Comparison of ENCODE assay signal across 1 cellular context in genomic region chr5:91280942-91281269, GRCh38.
TF ChIP-seq lines count a peak whose summit lies in the region.

No MANE protein-coding gene starts in this region.

TF ChIP-seq in HEK293, 187 proteins besides CTCF, POLR2A, EP300 and RAD21 (continued from another document):
- no peak for TF ChIP-seq ZNF692 (tag by site-specific recombination; IDR thresholded peaks at IDR 0.05)
- TF ChIP-seq, protein P1, sequence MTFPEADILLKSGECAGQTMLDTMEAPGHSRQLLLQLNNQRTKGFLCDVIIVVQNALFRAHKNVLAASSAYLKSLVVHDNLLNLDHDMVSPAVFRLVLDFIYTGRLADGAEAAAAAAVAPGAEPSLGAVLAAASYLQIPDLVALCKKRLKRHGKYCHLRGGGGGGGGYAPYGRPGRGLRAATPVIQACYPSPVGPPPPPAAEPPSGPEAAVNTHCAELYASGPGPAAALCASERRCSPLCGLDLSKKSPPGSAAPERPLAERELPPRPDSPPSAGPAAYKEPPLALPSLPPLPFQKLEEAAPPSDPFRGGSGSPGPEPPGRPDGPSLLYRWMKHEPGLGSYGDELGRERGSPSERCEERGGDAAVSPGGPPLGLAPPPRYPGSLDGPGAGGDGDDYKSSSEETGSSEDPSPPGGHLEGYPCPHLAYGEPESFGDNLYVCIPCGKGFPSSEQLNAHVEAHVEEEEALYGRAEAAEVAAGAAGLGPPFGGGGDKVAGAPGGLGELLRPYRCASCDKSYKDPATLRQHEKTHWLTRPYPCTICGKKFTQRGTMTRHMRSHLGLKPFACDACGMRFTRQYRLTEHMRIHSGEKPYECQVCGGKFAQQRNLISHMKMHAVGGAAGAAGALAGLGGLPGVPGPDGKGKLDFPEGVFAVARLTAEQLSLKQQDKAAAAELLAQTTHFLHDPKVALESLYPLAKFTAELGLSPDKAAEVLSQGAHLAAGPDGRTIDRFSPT (tag by site-specific recombination; IDR thresholded peaks at IDR 0.05) = no peak
- TF ChIP-seq ZNF274 (IDR thresholded peaks at IDR 0.05; ENCODE audit: low read length) = no peak
- no peak for TF ChIP-seq ZNF274 (tag by site-specific recombination; IDR thresholded peaks at IDR 0.05; ENCODE audit: borderline replicate concordance)
- TF ChIP-seq, protein P2, sequence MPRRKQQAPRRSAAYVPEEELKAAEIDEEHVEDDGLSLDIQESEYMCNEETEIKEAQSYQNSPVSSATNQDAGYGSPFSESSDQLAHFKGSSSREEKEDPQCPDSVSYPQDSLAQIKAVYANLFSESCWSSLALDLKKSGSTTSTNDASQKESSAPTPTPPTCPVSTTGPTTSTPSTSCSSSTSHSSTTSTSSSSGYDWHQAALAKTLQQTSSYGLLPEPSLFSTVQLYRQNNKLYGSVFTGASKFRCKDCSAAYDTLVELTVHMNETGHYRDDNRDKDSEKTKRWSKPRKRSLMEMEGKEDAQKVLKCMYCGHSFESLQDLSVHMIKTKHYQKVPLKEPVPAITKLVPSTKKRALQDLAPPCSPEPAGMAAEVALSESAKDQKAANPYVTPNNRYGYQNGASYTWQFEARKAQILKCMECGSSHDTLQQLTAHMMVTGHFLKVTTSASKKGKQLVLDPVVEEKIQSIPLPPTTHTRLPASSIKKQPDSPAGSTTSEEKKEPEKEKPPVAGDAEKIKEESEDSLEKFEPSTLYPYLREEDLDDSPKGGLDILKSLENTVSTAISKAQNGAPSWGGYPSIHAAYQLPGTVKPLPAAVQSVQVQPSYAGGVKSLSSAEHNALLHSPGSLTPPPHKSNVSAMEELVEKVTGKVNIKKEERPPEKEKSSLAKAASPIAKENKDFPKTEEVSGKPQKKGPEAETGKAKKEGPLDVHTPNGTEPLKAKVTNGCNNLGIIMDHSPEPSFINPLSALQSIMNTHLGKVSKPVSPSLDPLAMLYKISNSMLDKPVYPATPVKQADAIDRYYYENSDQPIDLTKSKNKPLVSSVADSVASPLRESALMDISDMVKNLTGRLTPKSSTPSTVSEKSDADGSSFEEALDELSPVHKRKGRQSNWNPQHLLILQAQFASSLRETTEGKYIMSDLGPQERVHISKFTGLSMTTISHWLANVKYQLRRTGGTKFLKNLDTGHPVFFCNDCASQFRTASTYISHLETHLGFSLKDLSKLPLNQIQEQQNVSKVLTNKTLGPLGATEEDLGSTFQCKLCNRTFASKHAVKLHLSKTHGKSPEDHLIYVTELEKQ (tag by site-specific recombination; IDR thresholded peaks at IDR 0.05; ENCODE audit: borderline replicate concordance) = no peak
TF ChIP-seq in HEK293: peak in this region for 2.
